In genomic region chr17:81223758-81224122, GRCh38 we compare ENCODE assay signal across 6 cellular contexts. TPM values are rescaled to one million over a fixed set of nuclear protein-coding genes. Genes with fewer than 3 reads are reported as not detected.
A peak's percentile ranks its signal among the peaks of the same experiment; 100 is the strongest.
DNase-seq lines count a peak whose midpoint lies in the region; ATAC-seq and TF ChIP-seq lines count a peak whose summit lies in the region.

No MANE protein-coding gene starts in this region.

- peak overlapping the region; percentile 32 to 69 (median 56) for H3K27ac ChIP-seq in esophagus muscularis mucosa (replicated peaks in 1 of 4)

- peak overlapping the region; percentile 78 for H3K4me3 Mint-ChIP-seq in stimulated activated naive CD8-positive, alpha-beta T cell treated with anti-CD3 and anti-CD28 coated beads, Interleukin-15, Interleukin-2, amounts not matched to agents 100 ng/mL and 50 ng/mL, for 24 hours
- H3K4me3 Mint-ChIP-seq in type B pancreatic cell: peak overlapping the region; percentile 84

- H3K4me1 ChIP-seq in esophagus muscularis mucosa: peaks cover 19 to 27% (median 24%) of the 10 kb centered on the region in 4 donors

- TF ChIP-seq POLR2A in esophagus muscularis mucosa (IDR thresholded peaks at IDR 0.05; ENCODE audit: low read depth): no peak

- no peak for TF ChIP-seq EP300 in esophagus muscularis mucosa (IDR thresholded peaks at IDR 0.05)

- peaks cover 20% of the 10 kb centered on the region for H3K4me1 Mint-ChIP-seq in stimulated activated naive CD8-positive, alpha-beta T cell treated with anti-CD3 and anti-CD28 coated beads, Interleukin-15, Interleukin-2, amounts not matched to agents 100 ng/mL and 50 ng/mL, for 24 hours (ENCODE audit: low read depth)
- peaks cover 12% of the 10 kb centered on the region for H3K4me1 Mint-ChIP-seq in type B pancreatic cell (ENCODE audit: unreplicated experiment)

- H3K9me3 ChIP-seq in esophagus muscularis mucosa: no peaks in the 10 kb centered on the region

- no peaks in the 10 kb centered on the region for H3K27me3 ChIP-seq in esophagus muscularis mucosa

- H3K27me3 Mint-ChIP-seq in stimulated activated naive CD8-positive, alpha-beta T cell treated with anti-CD3 and anti-CD28 coated beads, Interleukin-15, Interleukin-2, amounts not matched to agents 100 ng/mL and 50 ng/mL, for 24 hours: no peaks in the 10 kb centered on the region
- peaks cover 3% of the 10 kb centered on the region for H3K27me3 Mint-ChIP-seq in type B pancreatic cell

- H3K27ac Mint-ChIP-seq in stimulated activated naive CD8-positive, alpha-beta T cell treated with anti-CD3 and anti-CD28 coated beads, Interleukin-15, Interleukin-2, amounts not matched to agents 100 ng/mL and 50 ng/mL, for 24 hours: peak overlapping the region; percentile 87
- peak overlapping the region; percentile 83 for H3K27ac Mint-ChIP-seq in type B pancreatic cell

- no peak for ATAC-seq in stimulated activated naive CD8-positive, alpha-beta T cell treated with anti-CD3 and anti-CD28 coated beads, Interleukin-15, Interleukin-2, amounts not matched to agents 100 U/mL and 50 U/mL, for 24 hours
- ATAC-seq in GM18870 (IDR thresholded peaks at IDR 0.05; ENCODE audit: unreplicated experiment): no peak

- peak overlapping the region; percentile 65 to 85 (median 80) for H3K4me3 ChIP-seq in esophagus muscularis mucosa

- DNase-seq in stimulated activated naive CD8-positive, alpha-beta T cell treated with anti-CD3 and anti-CD28 coated beads, Interleukin-15, Interleukin-2, amounts not matched to agents 100 U/mL and 50 U/mL, for 24 hours: no peak
- DNase-seq in esophagus muscularis mucosa (ENCODE audit: extremely low spot score) (no peak), type B pancreatic cell (ENCODE audit: extremely low spot score, unreplicated experiment) (no peak), HUDEP-2 (lab: John Stamatoyannopoulos, UW; ENCODE audit: unreplicated experiment in 76 of 76) (no peak)

- intact Hi-C loops in esophagus muscularis mucosa (cut with DNase I): no loop called here

- TF ChIP-seq CTCF in esophagus muscularis mucosa (IDR thresholded peaks at IDR 0.05) (no peak), type B pancreatic cell (conservative IDR thresholded peaks at IDR 0.05) (no peak)

- no peaks in the 10 kb centered on the region for H3K36me3 Mint-ChIP-seq in stimulated activated naive CD8-positive, alpha-beta T cell treated with anti-CD3 and anti-CD28 coated beads, Interleukin-15, Interleukin-2, amounts not matched to agents 100 ng/mL and 50 ng/mL, for 24 hours (ENCODE audit: low read depth)
- H3K36me3 Mint-ChIP-seq in type B pancreatic cell: peaks cover 5% of the 10 kb centered on the region

- H3K36me3 ChIP-seq in esophagus muscularis mucosa: peaks cover 7 to 22% (median 15%) of the 10 kb centered on the region in 4 donors

- WGBS in esophagus muscularis mucosa: 26% methylated on average over 9 of the region's 11 CpGs

- H3K9me3 Mint-ChIP-seq in stimulated activated naive CD8-positive, alpha-beta T cell treated with anti-CD3 and anti-CD28 coated beads, Interleukin-15, Interleukin-2, amounts not matched to agents 100 ng/mL and 50 ng/mL, for 24 hours: no peaks in the 10 kb centered on the region
- H3K9me3 Mint-ChIP-seq in type B pancreatic cell: no peaks in the 10 kb centered on the region

RNA-seq across cellular contexts. Expression of gene CEP131, which starts 1.0 kb away (rescaled TPM):
- total RNA-seq in esophagus muscularis mucosa (10 to 100 TPM in 1 of 4 donors, 1 to 10 TPM in 3; 4.5 to 10.6 (median 8.9) TPM), type B pancreatic cell (ENCODE audit: low replicate concordance) (12.8 and 26.8 TPM in 2 replicates)

RNA-seq across cellular contexts. Expression of gene TEPSIN, which starts 15.1 kb away (rescaled TPM):
- total RNA-seq in esophagus muscularis mucosa: 10 to 100 TPM; 19.5 to 31.6 (median 23.5) TPM
- total RNA-seq in type B pancreatic cell (ENCODE audit: low replicate concordance): 45.7 and 50.1 TPM in 2 replicates

RNA-seq across cellular contexts. Expression of gene NDUFAF8, which starts 15.4 kb away (rescaled TPM):
- 10 to 100 TPM; 34.6 to 54.8 (median 40.4) TPM for total RNA-seq in esophagus muscularis mucosa
- total RNA-seq in type B pancreatic cell (ENCODE audit: low replicate concordance): 56.9 and 82.3 TPM in 2 replicates

RNA-seq across cellular contexts. Expression of gene AATK, which starts 57.7 kb away (rescaled TPM):
- total RNA-seq in esophagus muscularis mucosa: 10 to 100 TPM; 13.7 to 24.6 (median 16.0) TPM
- total RNA-seq in type B pancreatic cell (ENCODE audit: low replicate concordance): 4.6 and 6.4 TPM in 2 replicates

RNA-seq across cellular contexts. Expression of gene PVALEF, which starts 58.4 kb away (rescaled TPM):
- total RNA-seq in esophagus muscularis mucosa (not detected), type B pancreatic cell (ENCODE audit: low replicate concordance) (0.21 TPM in 1 of 2 replicates, not detected in the other)
